8 cellular contexts compared by ENCODE assay signal in the genomic region with DNA sequence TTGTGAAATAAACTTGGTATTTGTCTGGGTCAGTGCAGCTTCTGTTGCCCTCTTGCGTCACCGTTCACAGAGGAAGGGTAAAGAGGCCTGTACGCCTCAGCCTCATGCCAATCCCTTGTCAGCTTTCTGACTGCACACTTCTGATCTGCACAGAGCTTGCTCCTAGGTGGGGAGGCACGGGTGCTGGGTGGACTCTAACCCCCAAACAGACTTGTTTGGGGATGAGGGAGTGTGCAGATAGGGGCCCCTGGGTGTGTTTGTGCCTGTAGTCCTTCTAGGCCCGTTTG. TPM values are rescaled to one million over a fixed set of nuclear protein-coding genes. Genes with fewer than 3 reads are reported as not detected.
DNase-seq lines count a peak whose midpoint lies in the region; ATAC-seq and TF ChIP-seq lines count a peak whose summit lies in the region.

No MANE protein-coding gene starts in this region.

- no peaks in the 10 kb centered on the region for H3K27me3 ChIP-seq in HUES48 (ENCODE audit: control insufficient read depth, insufficient read depth, low read length)

- no peak overlapping the region for H3K27ac Mint-ChIP-seq in mesothelial cell of epicardium

- H3K4me1 Mint-ChIP-seq in mesothelial cell of epicardium, result peaks cover 52% of the 10 kb centered on the region

- H3K9me3 ChIP-seq in HUES48 (ENCODE audit: control insufficient read depth, insufficient read depth, low read length), result no peaks in the 10 kb centered on the region

- H3K4me1 ChIP-seq in HUES48 (ENCODE audit: control insufficient read depth, insufficient read depth, low read length), result peaks cover 24% of the 10 kb centered on the region; the same call in 1 of the 2 replicates

- no peak for ATAC-seq in HG03095 (IDR thresholded peaks at IDR 0.05; ENCODE audit: unreplicated experiment)
- ATAC-seq in GM21381 (IDR thresholded peaks at IDR 0.05; ENCODE audit: unreplicated experiment), result no peak

- no peak for DNase-seq in AG09309 (ENCODE audit: low read depth)
- DNase-seq in amniotic epithelial cell (ENCODE audit: low read depth), result peak; percentile 27
- no peak for DNase-seq in mesothelial cell of epicardium (ENCODE audit: low spot score in 2 of 2, unreplicated experiment in 2 of 2)
- DNase-seq in NCI-H146 treated with DMSO at 0.1 percent for 48 hours (lab: John Stamatoyannopoulos, UW; ENCODE audit: unreplicated experiment), result no peak
- no peak for DNase-seq in HPDE6-E6E7 (ENCODE audit: extremely low spot score)

- no peak overlapping the region for H3K9ac ChIP-seq in HUES48 (ENCODE audit: low read depth, low read length)

- H3K27ac ChIP-seq in HUES48 (ENCODE audit: low read depth, low read length), result no peak overlapping the region

- TF ChIP-seq CTCF in AG09309 (IDR thresholded peaks at IDR 0.05; ENCODE audit: control insufficient read depth, insufficient read depth, low read depth, low read length, missing control alignments), result no peak
- no peak for TF ChIP-seq CTCF in mesothelial cell of epicardium (IDR thresholded peaks at IDR 0.05; ENCODE audit: unreplicated experiment)

- H3K36me3 ChIP-seq in HUES48 (ENCODE audit: control insufficient read depth, insufficient read depth, low read length), result peaks cover 40% of the 10 kb centered on the region

- H3K4me3 ChIP-seq in AG09309 (ENCODE audit: control insufficient read depth, low read depth, low read length), result peak overlapping the region; percentile 68
- peak overlapping the region; percentile 88 for H3K4me3 ChIP-seq in HUES48 (ENCODE audit: low read depth, low read length)

- H3K27me3 Mint-ChIP-seq in mesothelial cell of epicardium (ENCODE audit: low read depth), result no peaks in the 10 kb centered on the region

- H3K36me3 Mint-ChIP-seq in mesothelial cell of epicardium, result peaks cover 12% of the 10 kb centered on the region

- H3K4me3 Mint-ChIP-seq in mesothelial cell of epicardium, result peak overlapping the region; percentile 89

- H3K9me3 Mint-ChIP-seq in mesothelial cell of epicardium, result no peaks in the 10 kb centered on the region

RNA-seq across cellular contexts. Expression of a gene that starts 0.8 kb away (rescaled TPM):
- total RNA-seq in mesothelial cell of epicardium, result 55.8 to 58.6 TPM (median 57.8 TPM) in 3 replicates

RNA-seq across cellular contexts. Expression of a gene that starts 3.4 kb away (rescaled TPM):
- 72.8 to 82.6 TPM (median 75.0 TPM) in 3 replicates for total RNA-seq in mesothelial cell of epicardium

RNA-seq across cellular contexts. Expression of a gene that starts 8.4 kb away (rescaled TPM):
- total RNA-seq in mesothelial cell of epicardium, result 24.1 to 26.6 TPM (median 25.0 TPM) in 3 replicates

RNA-seq across cellular contexts. Expression of a gene that starts 13.2 kb away (rescaled TPM):
- 12.3 to 13.8 TPM (median 12.4 TPM) in 3 replicates for total RNA-seq in mesothelial cell of epicardium

RNA-seq across cellular contexts. Expression of a gene that starts 31.5 kb away (rescaled TPM):
- 21.8 to 26.4 TPM (median 23.2 TPM) in 3 replicates for total RNA-seq in mesothelial cell of epicardium
